6 cellular contexts compared by ENCODE assay signal in the genomic region with DNA sequence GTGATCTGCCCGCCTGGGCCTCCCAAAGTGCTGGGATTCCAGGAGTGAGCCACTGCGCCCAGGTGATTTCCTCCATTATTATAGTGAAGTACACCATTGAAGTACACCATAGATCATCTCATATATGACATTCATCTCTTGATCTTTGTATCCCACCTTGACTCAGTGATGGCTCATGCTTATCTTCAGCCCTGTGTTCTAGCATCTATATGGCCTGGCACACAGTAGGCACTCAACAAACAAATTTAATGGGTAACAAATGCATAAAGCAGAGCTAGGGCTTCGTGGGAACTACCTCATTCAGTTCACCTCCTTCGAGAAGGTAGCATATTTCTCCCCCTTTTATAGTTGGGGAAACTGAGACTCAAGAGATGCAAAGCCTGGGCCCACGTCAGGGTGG. TPM values are rescaled to one million over a fixed set of nuclear protein-coding genes. Genes with fewer than 3 reads are reported as not detected.
DNase-seq lines count a peak whose midpoint lies in the region; TF ChIP-seq lines count a peak whose summit lies in the region.

No MANE protein-coding gene starts in this region.

- H3T11ph ChIP-seq in H9 (ENCODE audit: low read length): no peak overlapping the region

- H2AFZ ChIP-seq in H9 (ENCODE audit: low read length) (no peak overlapping the region), neuronal stem cell (ENCODE audit: low read length) (peak overlapping the region; percentile 96)

- H3K9me3 ChIP-seq in H9 (ENCODE audit: control insufficient read depth, low read depth, low read length) (no peaks in the 10 kb centered on the region), neuronal stem cell (replicated peaks in 1 of 2; ENCODE audit: control insufficient read depth in 2 of 2, insufficient read depth in 1 of 2, low read depth in 1 of 2, low read length in 2 of 2) (no peaks in the 10 kb centered on the region)

- H2BK15ac ChIP-seq in H9 (ENCODE audit: low read depth, low read length): no peak overlapping the region
- no peak overlapping the region for H2BK15ac ChIP-seq in neuronal stem cell (ENCODE audit: low read length)

- H3K4me2 ChIP-seq in H9 (ENCODE audit: insufficient read depth, insufficient read length, low read length) (peak overlapping the region; percentile 56), neuronal stem cell (ENCODE audit: insufficient read depth, low read length, poor library complexity, severe bottlenecking) (peak overlapping the region; percentile 99)

- peak overlapping the region; percentile 62 to 80 for H3K4me3 Mint-ChIP-seq in H9

- H3K56ac ChIP-seq in H9 (ENCODE audit: insufficient read length, low read depth, low read length): no peak overlapping the region

- peaks cover 11 to 37% of the 10 kb centered on the region in 2 donors for H3K36me3 ChIP-seq in neuronal stem cell (replicated peaks in 1 of 2; ENCODE audit: control insufficient read depth in 2 of 2, insufficient read depth in 2 of 2, low read length in 2 of 2)

- H3K36me3 Mint-ChIP-seq in H9 (ENCODE audit: insufficient read depth in 1 of 3, low read depth in 3 of 3): peaks cover 3 to 11% (median 8%) of the 10 kb centered on the region in 3 experiments; a peak in 5 of 7 replicates

- H3K9ac ChIP-seq in H9 (ENCODE audit: extremely low read depth, insufficient read length, low read length) (no peak overlapping the region), neuronal stem cell (ENCODE audit: low read depth, low read length, poor library complexity) (no peak overlapping the region)

- H2BK12ac ChIP-seq in H9 (ENCODE audit: insufficient read length, low read depth, low read length) (no peak overlapping the region), neuronal stem cell (ENCODE audit: low read length) (no peak overlapping the region)

- H2BK5ac ChIP-seq in H9 (ENCODE audit: insufficient read length, low read length) (no peak overlapping the region), neuronal stem cell (ENCODE audit: low read length) (no peak overlapping the region)

- H3K79me2 ChIP-seq in H9 (ENCODE audit: insufficient read depth, low read length): no peaks in the 10 kb centered on the region

- H3K14ac ChIP-seq in H9 (ENCODE audit: insufficient read depth, low read length) (no peak overlapping the region), neuronal stem cell (ENCODE audit: low read length) (no peak overlapping the region)

- no peak for DNase-seq in H9
- no peak for DNase-seq in astrocyte of the spinal cord (ENCODE audit: low read depth, low spot score)
- DNase-seq in neuronal stem cell (ENCODE audit: low spot score): no peak
- DNase-seq in stimulated activated CD4-positive, alpha-beta T cell treated with anti-CD3 and anti-CD28 coated beads, Interleukin-12 subunit alpha, Interleukin-12 subunit beta, amount 100 ng/mL, for 4 hours: no peak
- DNase-seq in globus pallidus (ENCODE audit: low spot score): no peak
- DNase-seq in MV-4-11 (lab: John Stamatoyannopoulos, UW): no peak

- H4K91ac ChIP-seq in H9 (ENCODE audit: insufficient read length, low read depth, low read length) (no peak overlapping the region), neuronal stem cell (ENCODE audit: low read depth, low read length, poor library complexity) (no peak overlapping the region)

- H2AK5ac ChIP-seq in H9 (ENCODE audit: insufficient read length, low read length) (no peak overlapping the region), neuronal stem cell (ENCODE audit: low read depth, low read length) (no peak overlapping the region)

- in situ Hi-C loops in astrocyte of the spinal cord (cut with HindIII; ENCODE audit: low sequenced_read_pairs): no loop called here

- no peaks in the 10 kb centered on the region for H4K20me1 ChIP-seq in H9 (ENCODE audit: control insufficient read depth, insufficient read depth, insufficient read length)

- no peak for TF ChIP-seq CTCF in H9 (conservative IDR thresholded peaks at IDR 0.05)
- TF ChIP-seq CTCF in astrocyte of the spinal cord (IDR thresholded peaks at IDR 0.05; ENCODE audit: low read depth, low read length): no peak

- no peaks in the 10 kb centered on the region for H3K4me1 ChIP-seq in H9 (ENCODE audit: insufficient read depth, low read length)
- H3K4me1 ChIP-seq in neuronal stem cell (ENCODE audit: control insufficient read depth in 2 of 2, insufficient read depth in 1 of 2, low read depth in 1 of 2, low read length in 2 of 2): peaks cover 12 to 22% of the 10 kb centered on the region in 2 donors

- H3K79me1 ChIP-seq in H9 (ENCODE audit: insufficient read depth, low read depth, low read length, poor library complexity, severe bottlenecking) (no peaks in the 10 kb centered on the region), neuronal stem cell (ENCODE audit: low read depth, low read length) (peaks cover 2% of the 10 kb centered on the region)

- H3K18ac ChIP-seq in H9 (ENCODE audit: insufficient read length, low read depth, low read length): no peak overlapping the region
- H3K18ac ChIP-seq in neuronal stem cell (ENCODE audit: low read length): no peak overlapping the region

- peaks cover 9 to 30% of the 10 kb centered on the region in 2 experiments; a peak in 3 of 4 replicates for H3K4me1 Mint-ChIP-seq in H9

- H3K4ac ChIP-seq in H9 (ENCODE audit: low read depth, low read length) (no peak overlapping the region), neuronal stem cell (ENCODE audit: low read length) (no peak overlapping the region)

- H3K9me3 Mint-ChIP-seq in H9: no peaks in the 10 kb centered on the region

- H2BK20ac ChIP-seq in H9 (ENCODE audit: low read depth, low read length, poor library complexity, severe bottlenecking): no peak overlapping the region

- H3K27me3 Mint-ChIP-seq in H9 (ENCODE audit: low read depth): peaks cover 4% of the 10 kb centered on the region

- H3K27ac ChIP-seq in H9 (ENCODE audit: insufficient read length, low read depth, low read length) (no peak overlapping the region), neuronal stem cell (replicated peaks; ENCODE audit: low read length) (no peak overlapping the region)

- H3K27ac Mint-ChIP-seq in H9: no peak overlapping the region

- H2BK120ac ChIP-seq in H9 (ENCODE audit: low read depth, low read length, poor library complexity, severe bottlenecking) (no peak overlapping the region), neuronal stem cell (ENCODE audit: low read depth, low read length) (no peak overlapping the region)

- H3K23ac ChIP-seq in H9 (ENCODE audit: insufficient read length, low read depth, low read length): no peak overlapping the region
- no peak overlapping the region for H3K23ac ChIP-seq in neuronal stem cell (ENCODE audit: low read depth, low read length, poor library complexity)

- H3K27me3 ChIP-seq in H9 (ENCODE audit: insufficient read depth, low read length) (no peaks in the 10 kb centered on the region), neuronal stem cell (ENCODE audit: control insufficient read depth in 3 of 3, insufficient read depth in 3 of 3, low read depth in 1 of 3, low read length in 3 of 3) (peaks cover 0 to 2% (median 0%) of the 10 kb centered on the region in 3 experiments)

- no CpG with 5 or more reads among the region's 5 CpGs for WGBS in H9 (ENCODE audit: extremely low coverage, insufficient read length, low lambda C conversion rate)
- WGBS in neuronal stem cell (ENCODE audit: extremely low coverage in 2 of 2, insufficient read length in 2 of 2, insufficient replicate concordance in 1 of 2), 2 donors: no CpG with 5 or more reads among the region's 5 CpGs

- peaks cover 10% of the 10 kb centered on the region for H3K23me2 ChIP-seq in H9 (ENCODE audit: insufficient read length, low read depth, low read length, poor library complexity, severe bottlenecking)

- H4K8ac ChIP-seq in H9 (replicated peaks; ENCODE audit: insufficient read length, low read depth, low read length): no peak overlapping the region
- H4K8ac ChIP-seq in neuronal stem cell (ENCODE audit: low read depth, low read length): no peak overlapping the region

- no peak overlapping the region for H4K5ac ChIP-seq in H9 (ENCODE audit: insufficient read length, low read depth, low read length)

- peak overlapping the region; percentile 61 for H3K4me3 ChIP-seq in astrocyte of the spinal cord (ENCODE audit: low read depth, low read length)
- peak overlapping the region; percentile 51 to 87 for H3K4me3 ChIP-seq in neuronal stem cell (ENCODE audit: low read length in 2 of 2)

RNA-seq across cellular contexts. Expression of a gene that starts 1.0 kb away (rescaled TPM):
- 7.9 and 9.5 TPM in 2 replicates for total RNA-seq in H9 (2021)
- polyA plus RNA-seq in neuronal stem cell (2013, experiment 1 of 2): 15.2 TPM
- 15.0 TPM for polyA plus RNA-seq in neuronal stem cell (2013, experiment 2 of 2)

RNA-seq across cellular contexts. Expression of a gene that starts 1.0 kb away (rescaled TPM):
- 0.75 and 1.5 TPM in 2 replicates for total RNA-seq in H9 (2021)
- 2.5 TPM for polyA plus RNA-seq in neuronal stem cell (2013, experiment 1 of 2)
- polyA plus RNA-seq in neuronal stem cell (2013, experiment 2 of 2): 2.8 TPM

RNA-seq across cellular contexts. Expression of a gene that starts 4.8 kb away (rescaled TPM):
- total RNA-seq in H9 (2021): 10.8 and 11.2 TPM in 2 replicates
- 8.5 TPM for polyA plus RNA-seq in neuronal stem cell (2013, experiment 1 of 2)
- 8.0 TPM for polyA plus RNA-seq in neuronal stem cell (2013, experiment 2 of 2)

RNA-seq across cellular contexts. Expression of a gene that starts 5.5 kb away (rescaled TPM):
- 34.1 and 38.2 TPM in 2 replicates for total RNA-seq in H9 (2021)
- 33.1 TPM for polyA plus RNA-seq in neuronal stem cell (2013, experiment 1 of 2)
- 32.0 TPM for polyA plus RNA-seq in neuronal stem cell (2013, experiment 2 of 2)

RNA-seq across cellular contexts. Expression of a gene that starts 20.7 kb away (rescaled TPM):
- 57.7 and 58.5 TPM in 2 replicates for total RNA-seq in H9 (2021)
- 6.1 TPM for polyA plus RNA-seq in neuronal stem cell (2013, experiment 1 of 2)
- polyA plus RNA-seq in neuronal stem cell (2013, experiment 2 of 2): 6.2 TPM
